ENCODE assay signal across 11 cellular contexts in genomic region chr2:158953454-158953853, GRCh38. TPM values are rescaled to one million over a fixed set of nuclear protein-coding genes. Genes with fewer than 3 reads are reported as not detected.
DNase-seq lines count a peak whose midpoint lies in the region; ATAC-seq and TF ChIP-seq lines count a peak whose summit lies in the region.
"Had no signal": no experiment of that assay in that cellular context is flagged by ENCODE, and none has a peak within 500 bp of the region (broad histone marks: within the 10 kb centered on the region; RNA-seq: fewer than 3 reads in every experiment).

No MANE protein-coding gene starts in this region.

- TF ChIP-seq RAD21 in IMR-90 (IDR thresholded peaks at IDR 0.05; ENCODE audit: low read length): no peak

- H3T11ph ChIP-seq in H9 (ENCODE audit: low read length): no peak overlapping the region

- H3K79me1 ChIP-seq in IMR-90 (ENCODE audit: low read depth in 1 of 2, low read length in 2 of 2) (no peaks in the 10 kb centered on the region), H9 (ENCODE audit: insufficient read depth, low read depth, low read length, poor library complexity, severe bottlenecking) (no peaks in the 10 kb centered on the region)

- H2AK9ac ChIP-seq in IMR-90 (replicated peaks; ENCODE audit: low read depth, low read length, poor library complexity): no peak overlapping the region

- H3K27ac ChIP-seq in IMR-90 (ENCODE audit: insufficient read depth, low read length): no peak overlapping the region
- H3K27ac ChIP-seq in ascending aorta: peak overlapping the region; percentile 63 to 69
- peak overlapping the region; percentile 71 for H3K27ac ChIP-seq in left ventricle myocardium inferior (replicated peaks)
- peak overlapping the region; percentile 3 for H3K27ac ChIP-seq in smooth muscle cell (ENCODE audit: low read depth)
- no peak overlapping the region for H3K27ac ChIP-seq in H9 (ENCODE audit: insufficient read length, low read depth, low read length)
- H3K27ac ChIP-seq: SK-N-MC had no signal

- TF ChIP-seq POLR2A in IMR-90 (IDR thresholded peaks at IDR 0.05; ENCODE audit: low read depth, low read length): no peak

- H2AK5ac ChIP-seq in IMR-90 (ENCODE audit: low read depth, low read length): no peak overlapping the region
- no peak overlapping the region for H2AK5ac ChIP-seq in H9 (ENCODE audit: insufficient read length, low read length)

- H3K9me1 ChIP-seq in IMR-90 (ENCODE audit: insufficient read depth, low read length): no peaks in the 10 kb centered on the region

- CTCF ChIA-PET in IMR-90 (lab: Yijun Ruan, JAX): interaction anchor here (0.9 kb wide), 1 partner anchor 18 kb away, joined by 3 read pairs; no protein-coding TSS in a partner anchor

- H3K27me3 ChIP-seq in IMR-90 (ENCODE audit: control insufficient read depth, insufficient read depth, low read length) (no peaks in the 10 kb centered on the region), ascending aorta (no peaks in the 10 kb centered on the region), left ventricle myocardium inferior (ENCODE audit: low read depth) (no peaks in the 10 kb centered on the region), smooth muscle cell (ENCODE audit: low read depth) (no peaks in the 10 kb centered on the region), H9 (ENCODE audit: insufficient read depth, low read length) (no peaks in the 10 kb centered on the region)

- peaks cover 2 to 7% of the 10 kb centered on the region in 2 experiments for H3K4me1 Mint-ChIP-seq in H9

- H3K4me2 ChIP-seq in IMR-90 (ENCODE audit: low read depth, low read length): no peak overlapping the region
- H3K4me2 ChIP-seq in smooth muscle cell: no peak overlapping the region
- H3K4me2 ChIP-seq in H9 (ENCODE audit: insufficient read depth, insufficient read length, low read length): no peak overlapping the region

- TF ChIP-seq CTCF in IMR-90 (conservative IDR thresholded peaks at IDR 0.05; ENCODE audit: low read depth, low read length): no peak
- no peak for TF ChIP-seq CTCF in ascending aorta (IDR thresholded peaks at IDR 0.05)
- TF ChIP-seq CTCF in left ventricle myocardium inferior (IDR thresholded peaks at IDR 0.05; ENCODE audit: borderline replicate concordance): no peak
- TF ChIP-seq CTCF in smooth muscle cell (IDR thresholded peaks at IDR 0.05; ENCODE audit: borderline replicate concordance, insufficient read depth, poor library complexity, severe bottlenecking): no peak
- TF ChIP-seq CTCF in H9 (conservative IDR thresholded peaks at IDR 0.05): no peak

- H2BK20ac ChIP-seq in IMR-90 (ENCODE audit: low read depth, low read length) (no peak overlapping the region), H9 (ENCODE audit: low read depth, low read length, poor library complexity, severe bottlenecking) (no peak overlapping the region)

- H3F3A ChIP-seq in smooth muscle cell (ENCODE audit: low read depth): no peaks in the 10 kb centered on the region

- 0 out of 7 replicates have a peak, but pooled peaks cover 0 to 1% (median 0%) of the 10 kb centered on the region in 3 experiments for H3K36me3 Mint-ChIP-seq in H9 (ENCODE audit: insufficient read depth in 1 of 3, low read depth in 3 of 3)
- H3K36me3 Mint-ChIP-seq: activated naive CD8-positive, alpha-beta T cell treated with anti-CD3 and anti-CD28 coated beads, Interleukin-2, amount 10 ng/mL, durations not matched to agents 7 days and 5 days; IgD-negative memory B cell had no signal

- no peaks in the 10 kb centered on the region for H3K27me3 Mint-ChIP-seq in H9 (ENCODE audit: low read depth)

- H3K14ac ChIP-seq in IMR-90 (replicated peaks; ENCODE audit: low read depth, low read length) (no peak overlapping the region), H9 (ENCODE audit: insufficient read depth, low read length) (no peak overlapping the region)

- peak; percentile 24; the same call in 1 of the 2 replicates for ATAC-seq in IMR-90 (ENCODE audit: low read depth)
- no peak for ATAC-seq in HG03354 (IDR thresholded peaks at IDR 0.05; ENCODE audit: poor library complexity, severe bottlenecking, unreplicated experiment)
- no peak for ATAC-seq in HG02798 (IDR thresholded peaks at IDR 0.05; ENCODE audit: poor library complexity, unreplicated experiment)

- no peak overlapping the region for H4K91ac ChIP-seq in IMR-90 (ENCODE audit: insufficient read depth, low read depth, low read length)
- H4K91ac ChIP-seq in H9 (ENCODE audit: insufficient read length, low read depth, low read length): no peak overlapping the region

- intact Hi-C loops in IMR-90 (cut with micrococcal nuclease) (no loop called here), ascending aorta (cut with DNase I) (loop anchor here (5.0 kb wide), 1 partner anchor 51 kb away; no protein-coding TSS in a partner anchor), left ventricle myocardium inferior (cut with micrococcal nuclease) (loop anchor here (10.0 kb wide), 1 partner anchor 49 kb away; no protein-coding TSS in a partner anchor)

- H2BK120ac ChIP-seq in IMR-90 (ENCODE audit: low read depth, low read length): no peak overlapping the region
- H2BK120ac ChIP-seq in H9 (ENCODE audit: low read depth, low read length, poor library complexity, severe bottlenecking): no peak overlapping the region

- no peak overlapping the region for H2BK12ac ChIP-seq in H9 (ENCODE audit: insufficient read length, low read depth, low read length)

- H3K79me2 ChIP-seq in smooth muscle cell (ENCODE audit: low read depth) (no peaks in the 10 kb centered on the region), H9 (ENCODE audit: insufficient read depth, low read length) (no peaks in the 10 kb centered on the region)

- no peak overlapping the region for H3K4me3 Mint-ChIP-seq in H9
- H3K4me3 Mint-ChIP-seq: activated naive CD8-positive, alpha-beta T cell treated with anti-CD3 and anti-CD28 coated beads, Interleukin-2, amount 10 ng/mL, durations not matched to agents 7 days and 5 days had no signal

- no CpG with 5 or more reads among the region's 4 CpGs for WGBS in IMR-90 (ENCODE audit: extremely low coverage in 2 of 2, insufficient read length in 1 of 2), 2 experiments
- WGBS in smooth muscle cell (ENCODE audit: low lambda C conversion rate): 51% methylated on average over 4 of the region's 4 CpGs
- WGBS in H9 (ENCODE audit: extremely low coverage, insufficient read length, low lambda C conversion rate): no CpG with 5 or more reads among the region's 4 CpGs

- dilution Hi-C loops in IMR-90 (cut with HindIII; ENCODE audit: low sequenced_read_pairs, unreplicated experiment): no loop called here

- no peak overlapping the region for H3K27ac Mint-ChIP-seq in H9
- H3K27ac Mint-ChIP-seq: activated naive CD8-positive, alpha-beta T cell treated with anti-CD3 and anti-CD28 coated beads, Interleukin-2, amount 10 ng/mL, durations not matched to agents 7 days and 5 days; IgD-negative memory B cell had no signal

- H3K4me1 ChIP-seq in IMR-90 (ENCODE audit: control insufficient read depth, insufficient read depth, low read length): peaks cover 6% of the 10 kb centered on the region
- H3K4me1 ChIP-seq in ascending aorta: peaks cover 0 to 16% of the 10 kb centered on the region in 2 donors
- H3K4me1 ChIP-seq in left ventricle myocardium inferior: peaks cover 32% of the 10 kb centered on the region
- H3K4me1 ChIP-seq in smooth muscle cell (ENCODE audit: low read depth): peaks cover 9% of the 10 kb centered on the region
- no peaks in the 10 kb centered on the region for H3K4me1 ChIP-seq in H9 (ENCODE audit: insufficient read depth, low read length)

- H3K23me2 ChIP-seq in H9 (ENCODE audit: insufficient read length, low read depth, low read length, poor library complexity, severe bottlenecking): no peaks in the 10 kb centered on the region

- DNase-seq in IMR-90 (peak; percentile 80), ascending aorta (ENCODE audit: low spot score in 2 of 2) (no peak), left ventricle myocardium inferior (no peak), smooth muscle cell (lab: John Stamatoyannopoulos, UW; ENCODE audit: unreplicated experiment) (no peak), H9 (no peak), RPMI8226 (no peak)
- DNase-seq: activated naive CD8-positive, alpha-beta T cell treated with anti-CD3 and anti-CD28 coated beads, Interleukin-2, amount 10 ng/mL, durations not matched to agents 7 days and 5 days had no signal

- H3K9ac ChIP-seq in IMR-90 (ENCODE audit: low read depth, low read length) (no peak overlapping the region), smooth muscle cell (ENCODE audit: low read depth) (no peak overlapping the region), H9 (ENCODE audit: extremely low read depth, insufficient read length, low read length) (no peak overlapping the region)

- BruUV-seq in IMR-90 (replicated peaks; lab: Mats Ljungman, UMichigan): no TSS peak

- H4K5ac ChIP-seq in IMR-90 (ENCODE audit: low read depth, low read length) (no peak overlapping the region), H9 (ENCODE audit: insufficient read length, low read depth, low read length) (no peak overlapping the region)

- no peaks in the 10 kb centered on the region for H3K36me3 ChIP-seq in IMR-90 (ENCODE audit: control insufficient read depth, insufficient read depth, low read length)
- H3K36me3 ChIP-seq in ascending aorta: no peaks in the 10 kb centered on the region
- no peaks in the 10 kb centered on the region for H3K36me3 ChIP-seq in left ventricle myocardium inferior
- no peaks in the 10 kb centered on the region for H3K36me3 ChIP-seq in smooth muscle cell (ENCODE audit: low read depth)

- no peak overlapping the region for H3K23ac ChIP-seq in IMR-90 (ENCODE audit: low read depth, low read length)
- H3K23ac ChIP-seq in H9 (ENCODE audit: insufficient read length, low read depth, low read length): no peak overlapping the region

- H4K8ac ChIP-seq in IMR-90 (ENCODE audit: low read depth in 2 of 2, low read length in 2 of 2) (no peak overlapping the region), H9 (replicated peaks; ENCODE audit: insufficient read length, low read depth, low read length) (no peak overlapping the region)

- H2BK5ac ChIP-seq in IMR-90 (ENCODE audit: low read depth, low read length, poor library complexity, severe bottlenecking): no peak overlapping the region
- H2BK5ac ChIP-seq in H9 (ENCODE audit: insufficient read length, low read length): no peak overlapping the region

- H2BK15ac ChIP-seq in IMR-90 (ENCODE audit: low read depth, low read length) (no peak overlapping the region), H9 (ENCODE audit: low read depth, low read length) (no peak overlapping the region)

- H3K9me3 ChIP-seq in IMR-90 (ENCODE audit: control insufficient read depth, insufficient read depth, low read length) (no peaks in the 10 kb centered on the region), ascending aorta (no peaks in the 10 kb centered on the region), left ventricle myocardium inferior (replicated peaks) (no peaks in the 10 kb centered on the region), smooth muscle cell (replicated peaks; ENCODE audit: low read depth) (no peaks in the 10 kb centered on the region), H9 (ENCODE audit: control insufficient read depth, low read depth, low read length) (no peaks in the 10 kb centered on the region)

- H4K20me1 ChIP-seq in IMR-90 (ENCODE audit: insufficient read depth, low read length): no peaks in the 10 kb centered on the region
- H4K20me1 ChIP-seq in smooth muscle cell (ENCODE audit: low read depth): no peaks in the 10 kb centered on the region
- no peaks in the 10 kb centered on the region for H4K20me1 ChIP-seq in H9 (ENCODE audit: control insufficient read depth, insufficient read depth, insufficient read length)

- no peak overlapping the region for H3K4ac ChIP-seq in IMR-90 (ENCODE audit: low read depth, low read length)
- H3K4ac ChIP-seq in H9 (ENCODE audit: low read depth, low read length): no peak overlapping the region

- H2AFZ ChIP-seq in IMR-90 (replicated peaks; ENCODE audit: low read length, poor library complexity): no peak overlapping the region
- no peak overlapping the region for H2AFZ ChIP-seq in smooth muscle cell (ENCODE audit: low read depth)
- no peak overlapping the region for H2AFZ ChIP-seq in H9 (ENCODE audit: low read length)

- H3K18ac ChIP-seq in IMR-90 (ENCODE audit: low read depth, low read length) (no peak overlapping the region), H9 (ENCODE audit: insufficient read length, low read depth, low read length) (no peak overlapping the region)

- peaks cover 0 to 3% of the 10 kb centered on the region in 2 experiments; a peak in 1 of 5 replicates for H3K9me3 Mint-ChIP-seq in H9
- H3K9me3 Mint-ChIP-seq: activated naive CD8-positive, alpha-beta T cell treated with anti-CD3 and anti-CD28 coated beads, Interleukin-2, amount 10 ng/mL, durations not matched to agents 7 days and 5 days had no signal

- H3K56ac ChIP-seq in IMR-90 (ENCODE audit: extremely low read depth, insufficient read depth, low read length) (no peak overlapping the region), H9 (ENCODE audit: insufficient read length, low read depth, low read length) (no peak overlapping the region)

- POLR2A ChIA-PET in IMR-90 (lab: Charles Lee; ENCODE audit: unreplicated experiment): no interaction called here

- in situ Hi-C loops in IMR-90 (cut with MboI; ENCODE audit: low sequenced_read_pairs): no loop called here

- no peak overlapping the region for H3K4me3 ChIP-seq in IMR-90 (ENCODE audit: insufficient read depth, low read depth, low read length)
- no peak overlapping the region for H3K4me3 ChIP-seq in ascending aorta
- H3K4me3 ChIP-seq in left ventricle myocardium inferior: no peak overlapping the region
- no peak overlapping the region for H3K4me3 ChIP-seq in smooth muscle cell

RNA-seq across cellular contexts. Expression of gene TANC1, which starts 15.0 kb away (rescaled TPM):
- total RNA-seq in IMR-90 (2012; rRNA removed) (12.8 and 12.9 TPM in 2 replicates), ascending aorta (45.4 TPM), left ventricle myocardium inferior (59.7 TPM), smooth muscle cell (30.8 and 35.3 TPM in 2 replicates), H9 (2021) (2.5 TPM in 2 replicates)
- polyA plus RNA-seq in IMR-90 (2012; rRNA removed) (10.1 and 10.2 TPM in 2 replicates), smooth muscle cell (9.1 and 17.0 TPM in 2 replicates)
- polyA plus RNA-seq in IMR-90 (2012; cell fraction: cytosol; rRNA removed): 3.6 and 5.0 TPM in 2 replicates
- polyA plus RNA-seq in IMR-90 (2012; cell fraction: nucleus; rRNA removed; ENCODE audit: low replicate concordance): 27.3 and 53.0 TPM in 2 replicates

Comparison
In these comparisons a context has a peak if more than half of its experiments do, and no peak if none do; other contexts are left out.
1. H3K27ac ChIP-seq: peak in ascending aorta (2 of 2), left ventricle myocardium inferior (single experiment) and smooth muscle cell (single experiment); none in IMR-90 (single experiment) and H9 (single experiment).